ENCODE assay signal across 30 cellular contexts in genomic region chr5:35252963-35253362, GRCh38. TPM values are rescaled to one million over a fixed set of nuclear protein-coding genes. Genes with fewer than 3 reads are reported as not detected.
"Had no signal": no experiment of that assay in that cellular context is flagged by ENCODE, and none has a peak within 500 bp of the region (broad histone marks: within the 10 kb centered on the region; RNA-seq: fewer than 3 reads in every experiment).

No MANE protein-coding gene starts in this region.

- H3K79me2 ChIP-seq: hepatocyte had no signal

- H2AFZ ChIP-seq: hepatocyte had no signal

- H3K9me3 ChIP-seq: colonic mucosa, gastrocnemius medialis had no signal

- H3K4me3 Mint-ChIP-seq: dendritic cell treated with granulocyte-macrophage colony-stimulating factor and Interleukin-4, amounts not matched to agents 40 ng/mL and 50 ng/mL, for 4 days; effector memory CD8-positive, alpha-beta T cell had no signal

- H3K36me3 ChIP-seq: colonic mucosa, esophagus muscularis mucosa, esophagus squamous epithelium, gastrocnemius medialis, gastroesophageal sphincter, heart left ventricle, heart right ventricle had no signal

- ATAC-seq: effector memory CD8-positive, alpha-beta T cell; esophagus mucosa; foreskin keratinocyte; gastrocnemius medialis; gastroesophageal sphincter; heart left ventricle; heart right ventricle had no signal

- FAIRE-seq: endometrium, endothelial cell of umbilical vein, frontal cortex had no signal

- DNase-seq: colonic mucosa; cortex of kidney; dermis blood vessel endothelial cell; dorsolateral prefrontal cortex; effector CD4-positive, alpha-beta T cell; effector CD8-positive, alpha-beta T cell; effector memory CD4-positive, alpha-beta T cell; effector memory CD8-positive, alpha-beta T cell; erythroblast; esophagus squamous epithelium; foreskin fibroblast; foreskin keratinocyte; foreskin melanocyte; gastrocnemius medialis; glutamatergic neuron; head of caudate nucleus; heart left ventricle; heart right ventricle; hippocampal formation had no signal

- H3K27me3 ChIP-seq: colonic mucosa, dorsolateral prefrontal cortex, esophagus muscularis mucosa, esophagus squamous epithelium, foreskin keratinocyte, gastrocnemius medialis, gastroesophageal sphincter, heart left ventricle, hepatocyte had no signal

- H3K27ac ChIP-seq: colonic mucosa, coronary artery, dorsolateral prefrontal cortex, epithelial cell of prostate, esophagus muscularis mucosa, esophagus squamous epithelium, foreskin keratinocyte, gastrocnemius medialis, gastroesophageal sphincter, heart left ventricle, heart right ventricle, hepatocyte had no signal

- H3K4me3 ChIP-seq: colonic mucosa, coronary artery, dorsolateral prefrontal cortex, esophagus muscularis mucosa, esophagus squamous epithelium, gastrocnemius medialis, gastroesophageal sphincter, heart left ventricle, heart right ventricle, hepatocyte had no signal

- H3K4me2 ChIP-seq: hepatocyte had no signal

- H3K27me3 Mint-ChIP-seq: dendritic cell treated with granulocyte-macrophage colony-stimulating factor and Interleukin-4, amounts not matched to agents 40 ng/mL and 50 ng/mL, for 4 days had no signal

- H3K4me1 ChIP-seq: colonic mucosa, esophagus muscularis mucosa, foreskin keratinocyte, gastrocnemius medialis, gastroesophageal sphincter, heart right ventricle had no signal

- H3K27ac Mint-ChIP-seq: dendritic cell treated with granulocyte-macrophage colony-stimulating factor and Interleukin-4, amounts not matched to agents 40 ng/mL and 50 ng/mL, for 4 days; effector memory CD8-positive, alpha-beta T cell had no signal

RNA-seq across cellular contexts. Expression of gene PRLR, which starts 22.7 kb away (rescaled TPM):
- total RNA-seq: dermis blood vessel endothelial cell, endothelial cell of umbilical vein, foreskin keratinocyte, glomerular endothelial cell had no signal
- polyA plus RNA-seq: endothelial cell of umbilical vein, foreskin keratinocyte had no signal
